In the genomic region with DNA sequence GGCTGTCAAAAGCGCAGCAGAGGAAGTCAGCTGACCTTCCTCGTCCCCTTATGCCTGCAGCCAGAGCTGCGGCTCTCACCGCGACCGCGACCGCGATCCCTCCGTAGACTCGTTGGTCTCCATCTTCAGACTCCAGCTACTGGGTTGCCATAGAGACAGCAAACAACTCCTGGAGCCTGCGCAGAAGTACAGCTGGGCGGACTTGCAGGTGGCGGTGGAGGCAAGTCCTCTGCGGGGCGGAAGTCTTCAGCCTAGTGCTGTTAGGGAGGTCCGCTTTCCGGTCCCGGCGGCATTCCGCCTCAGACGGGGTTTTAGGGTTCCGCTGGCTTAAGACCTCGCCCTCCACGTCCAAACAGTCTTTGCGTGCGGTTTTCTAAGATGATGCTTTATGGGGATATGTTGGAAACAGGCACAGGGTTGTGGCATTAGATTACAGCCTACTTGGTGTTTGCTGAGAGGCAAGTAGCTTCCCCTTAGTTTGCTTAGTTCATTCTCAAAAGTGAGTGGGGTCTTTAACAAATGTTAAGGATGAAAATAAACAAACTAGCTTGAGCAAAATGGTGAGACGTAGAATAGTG, we compare ENCODE assay signal across 8 cellular contexts. TPM values are rescaled to one million over a fixed set of nuclear protein-coding genes. Genes with fewer than 3 reads are reported as not detected.
DNase-seq lines count a peak whose midpoint lies in the region; ATAC-seq and TF ChIP-seq lines count a peak whose summit lies in the region.

A gene with protein sequence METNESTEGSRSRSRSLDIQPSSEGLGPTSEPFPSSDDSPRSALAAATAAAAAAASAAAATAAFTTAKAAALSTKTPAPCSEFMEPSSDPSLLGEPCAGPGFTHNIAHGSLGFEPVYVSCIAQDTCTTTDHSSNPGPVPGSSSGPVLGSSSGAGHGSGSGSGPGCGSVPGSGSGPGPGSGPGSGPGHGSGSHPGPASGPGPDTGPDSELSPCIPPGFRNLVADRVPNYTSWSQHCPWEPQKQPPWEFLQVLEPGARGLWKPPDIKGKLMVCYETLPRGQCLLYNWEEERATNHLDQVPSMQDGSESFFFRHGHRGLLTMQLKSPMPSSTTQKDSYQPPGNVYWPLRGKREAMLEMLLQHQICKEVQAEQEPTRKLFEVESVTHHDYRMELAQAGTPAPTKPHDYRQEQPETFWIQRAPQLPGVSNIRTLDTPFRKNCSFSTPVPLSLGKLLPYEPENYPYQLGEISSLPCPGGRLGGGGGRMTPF (minus strand): TSS at position 238 of the 578 bp plus-strand sequence. CDS start 115 bp downstream, at position 123.

- H3K27ac Mint-ChIP-seq in activated T-cell treated with anti-CD3 and anti-CD28 coated beads, Interleukin-2, amount 50 U/mL, for 24 hours: peak within 1 kb of the TSS; percentile 93

- H3K79me2 ChIP-seq in OCI-LY1 (ENCODE audit: insufficient read depth, low read length): no peaks in the 10 kb centered on the region

- H3K9me2 ChIP-seq in OCI-LY1 (ENCODE audit: low read depth, low read length): no peaks in the 10 kb centered on the region

- H3K4me1 Mint-ChIP-seq in activated T-cell treated with anti-CD3 and anti-CD28 coated beads, Interleukin-2, amount 50 U/mL, for 24 hours (ENCODE audit: low read depth): peaks cover 41% of the 10 kb centered on the region

- no peak within 1 kb of the TSS for H2AFZ ChIP-seq in OCI-LY1 (ENCODE audit: low read length)

- DNase-seq in DMS 273 (lab: John Stamatoyannopoulos, UW; ENCODE audit: unreplicated experiment): peak; percentile 98
- peak; percentile 85 for DNase-seq in HuH-7 (ENCODE audit: low spot score)
- DNase-seq in activated T-cell treated with anti-CD3 and anti-CD28 coated beads, Interleukin-2, amount 50 U/mL, for 24 hours: peak; percentile 91
- peak; percentile 80 to 81 for DNase-seq in stimulated activated CD8-positive, alpha-beta memory T cell treated with anti-CD3 and anti-CD28 coated beads, Interleukin-7, amount 100 ng/mL, for 1 hour (ENCODE audit: low read depth in 2 of 2)

- H3K4me1 ChIP-seq in OCI-LY1 (ENCODE audit: insufficient read depth, low read length, severe bottlenecking) (peaks cover 33% of the 10 kb centered on the region), muscle layer of colon (ENCODE audit: insufficient read depth, low read length) (peaks cover 30% of the 10 kb centered on the region)

- peak within 1 kb of the TSS; percentile 42; the same call in 1 of the 2 replicates for H3K9ac ChIP-seq in OCI-LY1 (ENCODE audit: low read length)
- peak within 1 kb of the TSS; percentile 55 for H3K9ac ChIP-seq in muscle layer of colon (ENCODE audit: low read length)

- no peaks in the 10 kb centered on the region for H3K27me3 Mint-ChIP-seq in activated T-cell treated with anti-CD3 and anti-CD28 coated beads, Interleukin-2, amount 50 U/mL, for 24 hours

- no peaks in the 10 kb centered on the region; the same call in none of the 2 replicates for H3K36me3 ChIP-seq in OCI-LY1 (ENCODE audit: insufficient read depth, low read length)
- H3K36me3 ChIP-seq in muscle layer of colon (ENCODE audit: insufficient read depth, low read length): peaks cover 30% of the 10 kb centered on the region

- H3K27ac ChIP-seq in OCI-LY1 (ENCODE audit: low read depth, low read length, poor library complexity, severe bottlenecking): peak within 1 kb of the TSS; percentile 58
- peak within 1 kb of the TSS; percentile 28 for H3K27ac ChIP-seq in muscle layer of colon (ENCODE audit: low read depth, low read length)

- H3K4me2 ChIP-seq in OCI-LY1 (ENCODE audit: low read length): peak within 1 kb of the TSS; percentile 75

- H3K4me3 ChIP-seq in OCI-LY1 (ENCODE audit: low read depth, low read length, poor library complexity, severe bottlenecking): peak within 1 kb of the TSS; percentile 59
- H3K4me3 ChIP-seq in muscle layer of colon (ENCODE audit: low read depth in 1 of 2, low read length in 2 of 2): peak within 1 kb of the TSS; percentile 10 to 81

- no peaks in the 10 kb centered on the region for H3K27me3 ChIP-seq in OCI-LY1 (ENCODE audit: insufficient read depth, low read length)
- H3K27me3 ChIP-seq in muscle layer of colon (ENCODE audit: control insufficient read depth in 1 of 2, insufficient read depth in 2 of 2, low read length in 2 of 2): no peaks in the 10 kb centered on the region

- H3K4me3 Mint-ChIP-seq in activated T-cell treated with anti-CD3 and anti-CD28 coated beads, Interleukin-2, amount 50 U/mL, for 24 hours: peak within 1 kb of the TSS; percentile 80

- no peak for TF ChIP-seq CTCF in OCI-LY1 (IDR thresholded peaks at IDR 0.05; ENCODE audit: low read length)

- H3K36me3 Mint-ChIP-seq in activated T-cell treated with anti-CD3 and anti-CD28 coated beads, Interleukin-2, amount 50 U/mL, for 24 hours (ENCODE audit: low read depth): peaks cover 42% of the 10 kb centered on the region

- no peaks in the 10 kb centered on the region for H3F3A ChIP-seq in OCI-LY1 (ENCODE audit: insufficient read depth, low read length)

- no peaks in the 10 kb centered on the region for H3K9me3 Mint-ChIP-seq in activated T-cell treated with anti-CD3 and anti-CD28 coated beads, Interleukin-2, amount 50 U/mL, for 24 hours

- H3K9me3 ChIP-seq in OCI-LY1 (ENCODE audit: low read length): no peaks in the 10 kb centered on the region
- H3K9me3 ChIP-seq in muscle layer of colon (ENCODE audit: low read length): no peaks in the 10 kb centered on the region

- peak; percentile 56 for ATAC-seq in GM21526 (IDR thresholded peaks at IDR 0.05; ENCODE audit: low FRiP score, unreplicated experiment)
- ATAC-seq in esophagus mucosa: peak; percentile 69

- H4K20me1 ChIP-seq in OCI-LY1 (ENCODE audit: insufficient read depth, low read length): no peaks in the 10 kb centered on the region

RNA-seq across cellular contexts. Expression of the gene that starts here (rescaled TPM):
- 0.20 TPM for total RNA-seq in esophagus mucosa

Comparison
In these comparisons a context has a peak if more than half of its experiments do, and no peak if none do; other contexts are left out.
1. Peak in every context shown above with its lines: DNase-seq, ATAC-seq, H3K4me3 ChIP-seq and H3K27ac ChIP-seq.
2. Peak in ATAC-seq in esophagus mucosa; RNA of the gene not detected or under 1 TPM.